ENCODE assay signal across 9 cellular contexts in genomic region chr3:46186856-46187700, GRCh38. TPM values are rescaled to one million over a fixed set of nuclear protein-coding genes. Genes with fewer than 3 reads are reported as not detected.
DNase-seq lines count a peak whose midpoint lies in the region; ATAC-seq and TF ChIP-seq lines count a peak whose summit lies in the region.
"Had no signal": no experiment of that assay in that cellular context is flagged by ENCODE, and none has a peak within 500 bp of the region (broad histone marks: within the 10 kb centered on the region; RNA-seq: fewer than 3 reads in every experiment).

No MANE protein-coding gene starts in this region.

- H3K9me3 Mint-ChIP-seq in HFFc6 = no peaks in the 10 kb centered on the region

- no peak overlapping the region for H3K27ac Mint-ChIP-seq in HFFc6

- DNase-seq in LHCN-M2 (ENCODE audit: low read depth) (peak; percentile 58), kidney tubule cell (ENCODE audit: low spot score) (peak; percentile 80), NCI-H2171 (lab: John Stamatoyannopoulos, UW) (no peak), SHP77 treated with DMSO at 0.1 percent for 48 hours (lab: John Stamatoyannopoulos, UW) (no peak), hepatic stellate cell (ENCODE audit: low spot score) (no peak), HFFc6 (no peak)
- DNase-seq: NCI-H526 treated with DMSO at 0.1 percent for 48 hours had no signal

- ATAC-seq in GM18519 (IDR thresholded peaks at IDR 0.05; ENCODE audit: low FRiP score, unreplicated experiment) (peak; percentile 58), HG02610 (IDR thresholded peaks at IDR 0.05; ENCODE audit: unreplicated experiment) (peak; percentile 81)

- no peak for TF ChIP-seq CTCF in HFFc6 (IDR thresholded peaks at IDR 0.05)

- H3K27me3 Mint-ChIP-seq in HFFc6 (ENCODE audit: insufficient read depth) = peaks cover 13% of the 10 kb centered on the region

- no peak overlapping the region for H3K4me3 Mint-ChIP-seq in HFFc6

- H3K4me1 Mint-ChIP-seq in HFFc6 (ENCODE audit: low read depth) = peaks cover 20% of the 10 kb centered on the region

- no peaks in the 10 kb centered on the region for H3K36me3 Mint-ChIP-seq in HFFc6 (ENCODE audit: low read depth)

RNA-seq across cellular contexts. Expression of gene CCR1, which starts 21.0 kb away (rescaled TPM):
- 0.19 and 0.46 TPM in 2 replicates for total RNA-seq in LHCN-M2 (2014; rRNA removed)
- not detected for polyA plus RNA-seq in LHCN-M2 (2012)
- not detected for total RNA-seq in HFFc6 (2021; fragmentation: NEBNext Ultra II Directional; extraction: Animal tissue kit (Norgen Biotek cat#: 25700))

RNA-seq across cellular contexts. Expression of gene CCR3, which starts 55.2 kb away (rescaled TPM):
- not detected in 2 replicates for total RNA-seq in LHCN-M2 (2014; rRNA removed)
- not detected for polyA plus RNA-seq in LHCN-M2 (2012)
- not detected for total RNA-seq in HFFc6 (2021; fragmentation: NEBNext Ultra II Directional; extraction: Animal tissue kit (Norgen Biotek cat#: 25700))

Comparison
In these comparisons a context has a peak if more than half of its experiments do, and no peak if none do; other contexts are left out.
1. DNase-seq: peak in LHCN-M2 (single experiment) and kidney tubule cell (single experiment); none in NCI-H2171 (single experiment), SHP77 treated with DMSO at 0.1 percent for 48 hours (single experiment), hepatic stellate cell (single experiment) and HFFc6 (single experiment).